Comparison of ENCODE assay signal across 24 cellular contexts in genomic region chr16:82241469-82242052, GRCh38.
A peak's percentile ranks its signal among the peaks of the same experiment; 100 is the strongest.
DNase-seq lines count a peak whose midpoint lies in the region; ATAC-seq and TF ChIP-seq lines count a peak whose summit lies in the region.
"Had no signal": no experiment of that assay in that cellular context is flagged by ENCODE, and none has a peak within 500 bp of the region (broad histone marks: within the 10 kb centered on the region; RNA-seq: fewer than 3 reads in every experiment).

No MANE protein-coding gene starts in this region.

- H2AFZ ChIP-seq in GM23338: no peak overlapping the region

- no peak overlapping the region for H2BK120ac ChIP-seq in mesendoderm (ENCODE audit: low read depth, low read length)

- H3K27ac Mint-ChIP-seq in GM23338: no peak overlapping the region
- H3K27ac Mint-ChIP-seq in brain: peak overlapping the region in 3 of 5 experiments; percentile 36 to 89 (median 47)
- H3K27ac Mint-ChIP-seq: CD8-positive, alpha-beta memory T cell had no signal

- H3K9me3 Mint-ChIP-seq in GM23338 (peaks cover 2% of the 10 kb centered on the region; the same call in 2 of the 3 replicates), brain (peaks cover 0 to 10% (median 5%) of the 10 kb centered on the region in 5 experiments)

- H3K27me3 Mint-ChIP-seq in GM23338 (ENCODE audit: insufficient read depth, low read depth, poor library complexity) (peaks cover 1% of the 10 kb centered on the region), brain (peaks cover 13% of the 10 kb centered on the region)

- no peaks in the 10 kb centered on the region for H3K9me3 ChIP-seq in prostate gland
- H3K9me3 ChIP-seq: BE2C, SK-N-SH had no signal

- peaks cover 6% of the 10 kb centered on the region; the same call in 1 of the 3 replicates for H3K4me1 Mint-ChIP-seq in GM23338
- H3K4me1 Mint-ChIP-seq in brain: peaks cover 6% of the 10 kb centered on the region
- H3K4me1 Mint-ChIP-seq: CD8-positive, alpha-beta memory T cell had no signal

- DNase-seq in GM23338 (ENCODE audit: low spot score) (peak; percentile 51), HT1080 (ENCODE audit: low read depth) (peak; percentile 8), mesendoderm (peak; percentile 46), prostate gland (ENCODE audit: low spot score) (no peak)
- DNase-seq: 8988T; ACHN; BE2C; CD8-positive, alpha-beta memory T cell; DMS 273 treated with DMSO at 0.1 percent for 48 hours; DMS79; EL; GDM1; KBM-7; NCI-H2029; NCI-H446; NCI-H524 treated with DMSO at 0.1 percent for 48 hours; NCI-H774; SIG-M5; SK-N-SH had no signal

- H3K18ac ChIP-seq in mesendoderm (ENCODE audit: low read length): no peak overlapping the region

- TF ChIP-seq POLR2A in prostate gland (IDR thresholded peaks at IDR 0.05): no peak

- no peak overlapping the region for H3K9ac ChIP-seq in mesendoderm (ENCODE audit: low read length)
- H3K9ac ChIP-seq: SK-N-SH had no signal

- intact Hi-C loops in prostate gland (cut with DNase I): no loop called here

- no peak overlapping the region for H4K8ac ChIP-seq in mesendoderm (ENCODE audit: low read depth, low read length)

- no peaks in the 10 kb centered on the region for H3K36me3 Mint-ChIP-seq in GM23338 (ENCODE audit: low read depth)
- H3K36me3 Mint-ChIP-seq in brain: no peaks in the 10 kb centered on the region
- H3K36me3 Mint-ChIP-seq: CD14-positive monocyte; CD8-positive, alpha-beta memory T cell had no signal

- H3K4me1 ChIP-seq in GM23338 (ENCODE audit: insufficient read depth) (no peaks in the 10 kb centered on the region), mesendoderm (ENCODE audit: control insufficient read depth, low read depth, low read length) (no peaks in the 10 kb centered on the region), prostate gland (replicated peaks) (no peaks in the 10 kb centered on the region)
- H3K4me1 ChIP-seq: BE2C had no signal

- H3K23ac ChIP-seq in mesendoderm (ENCODE audit: low read length): no peak overlapping the region

- H3K4me3 Mint-ChIP-seq in GM23338: no peak overlapping the region
- no peak overlapping the region for H3K4me3 Mint-ChIP-seq in brain
- H3K4me3 Mint-ChIP-seq: CD14-positive monocyte; CD8-positive, alpha-beta memory T cell had no signal

- H3K56ac ChIP-seq in mesendoderm (ENCODE audit: low read length): no peak overlapping the region

- no peak overlapping the region for H2AK5ac ChIP-seq in mesendoderm (ENCODE audit: low read length)

- H3F3A ChIP-seq in GM23338 (replicated peaks; ENCODE audit: low read depth): no peaks in the 10 kb centered on the region

- H3K4me3 ChIP-seq in GM23338: no peak overlapping the region
- no peak overlapping the region for H3K4me3 ChIP-seq in mesendoderm (ENCODE audit: low read length)
- H3K4me3 ChIP-seq in prostate gland: no peak overlapping the region
- H3K4me3 ChIP-seq: GM12878 had no signal

- H3K79me1 ChIP-seq in mesendoderm (ENCODE audit: low read length): no peaks in the 10 kb centered on the region

- H3K4ac ChIP-seq in mesendoderm (ENCODE audit: low read depth, low read length): no peak overlapping the region

- H4K5ac ChIP-seq in mesendoderm (ENCODE audit: low read length): no peak overlapping the region

- no peaks in the 10 kb centered on the region for H3K36me3 ChIP-seq in GM23338 (ENCODE audit: insufficient read depth)
- no peaks in the 10 kb centered on the region for H3K36me3 ChIP-seq in mesendoderm (ENCODE audit: control insufficient read depth, insufficient read depth, low read length)
- H3K36me3 ChIP-seq in prostate gland: no peaks in the 10 kb centered on the region
- H3K36me3 ChIP-seq: BE2C had no signal

- H3K27me3 ChIP-seq in GM23338 (ENCODE audit: insufficient read depth) (no peaks in the 10 kb centered on the region), mesendoderm (ENCODE audit: insufficient read depth, low read length, poor library complexity) (no peaks in the 10 kb centered on the region), prostate gland (replicated peaks; ENCODE audit: insufficient read depth) (no peaks in the 10 kb centered on the region)
- H3K27me3 ChIP-seq: BE2C had no signal

- H4K20me1 ChIP-seq in GM23338 (replicated peaks; ENCODE audit: insufficient read depth): no peaks in the 10 kb centered on the region

- ATAC-seq in GM23338: peak; percentile 75
- no peak for ATAC-seq in HG03457 (IDR thresholded peaks at IDR 0.05; ENCODE audit: unreplicated experiment)
- no peak for ATAC-seq in GM21526 (IDR thresholded peaks at IDR 0.05; ENCODE audit: low FRiP score, unreplicated experiment)
- ATAC-seq: GM12878 had no signal

- no CpG with 5 or more reads among the region's 5 CpGs for WGBS in mesendoderm (ENCODE audit: extremely low coverage, insufficient coverage, low lambda C conversion rate)
- 88% methylated on average over 5 of the region's 5 CpGs for WGBS in prostate gland

- no peak overlapping the region for H2BK15ac ChIP-seq in mesendoderm (replicated peaks; ENCODE audit: low read depth)

- TF ChIP-seq CTCF in GM23338 (conservative IDR thresholded peaks at IDR 0.05; ENCODE audit: low read depth in 2 of 2) (peak in 1 of 2 experiments; percentile 28; a peak in 2 of 4 replicates), brain (conservative IDR thresholded peaks at IDR 0.05) (no peak), prostate gland (IDR thresholded peaks at IDR 0.05) (no peak)

- H3K79me2 ChIP-seq in GM23338 (replicated peaks; ENCODE audit: insufficient read depth) (no peaks in the 10 kb centered on the region), mesendoderm (ENCODE audit: control insufficient read depth, insufficient read depth, low read length) (no peaks in the 10 kb centered on the region)

- no peak overlapping the region for H2BK5ac ChIP-seq in mesendoderm (ENCODE audit: low read length)

- H3K9me2 ChIP-seq in GM23338 (ENCODE audit: insufficient read depth): peaks cover 8% of the 10 kb centered on the region; the same call in 1 of the 2 replicates
- H3K9me2 ChIP-seq: SK-N-SH had no signal

- H3K4me2 ChIP-seq in GM23338: no peak overlapping the region
- H3K4me2 ChIP-seq in mesendoderm (ENCODE audit: low read length): no peak overlapping the region
- H3K4me2 ChIP-seq: SK-N-SH had no signal

- no peak overlapping the region for H3K27ac ChIP-seq in GM23338 (ENCODE audit: low read depth)
- H3K27ac ChIP-seq in mesendoderm (ENCODE audit: low read depth, low read length): no peak overlapping the region
- H3K27ac ChIP-seq in prostate gland: no peak overlapping the region

TF ChIP-seq in GM23338, 12 proteins besides CTCF, POLR2A, EP300 and RAD21:
- no peak for TF ChIP-seq EZH2phosphoT487 (IDR thresholded peaks at IDR 0.05; ENCODE audit: unreplicated experiment)
